8 cellular contexts compared by ENCODE assay signal in genomic region chrX:54640103-54640428, GRCh38.
A peak's percentile ranks its signal among the peaks of the same experiment; 100 is the strongest.
DNase-seq lines count a peak whose midpoint lies in the region; ATAC-seq and TF ChIP-seq lines count a peak whose summit lies in the region.

No MANE protein-coding gene starts in this region.

- no peaks in the 10 kb centered on the region for H3K79me2 ChIP-seq in fibroblast of lung (ENCODE audit: control insufficient read depth, insufficient read depth, low read length)

- H2AFZ ChIP-seq in fibroblast of lung (ENCODE audit: low read length): peak overlapping the region; percentile 62

- DNase-seq in GM12864 (ENCODE audit: low read depth) (no peak), SK-N-MC (ENCODE audit: low read depth, low spot score) (no peak), fibroblast of lung (ENCODE audit: low read depth in 2 of 2) (no peak), retinal pigment epithelial cell (ENCODE audit: low read depth) (no peak), SIG-M5 (lab: John Stamatoyannopoulos, UW) (no peak), NCI-H2196 treated with DMSO at 0.1 percent for 48 hours (lab: John Stamatoyannopoulos, UW; ENCODE audit: unreplicated experiment) (no peak)

- no peaks in the 10 kb centered on the region for H4K20me1 ChIP-seq in fibroblast of lung (ENCODE audit: control insufficient read depth, extremely low read depth, insufficient read depth, low read length)

- H3K4me1 ChIP-seq in fibroblast of lung (ENCODE audit: control insufficient read depth, extremely low read depth, insufficient read depth, low read length): no peaks in the 10 kb centered on the region

- TF ChIP-seq CTCF in GM12864 (IDR thresholded peaks at IDR 0.05; ENCODE audit: low read depth, low read length, missing control alignments) (no peak), fibroblast of lung (conservative IDR thresholded peaks at IDR 0.05 in 1 of 2, IDR thresholded peaks at IDR 0.05 in 1 of 2; ENCODE audit: low read depth in 1 of 2, low read length in 2 of 2) (no peak), retinal pigment epithelial cell (conservative IDR thresholded peaks at IDR 0.05; ENCODE audit: low read depth, low read length) (no peak)

- no peaks in the 10 kb centered on the region for H3K27me3 ChIP-seq in fibroblast of lung (ENCODE audit: control insufficient read depth, insufficient read depth, low read length)

- peak overlapping the region; percentile 55 for H3K4me3 ChIP-seq in GM12864 (ENCODE audit: low read depth, low read length)
- peak overlapping the region; percentile 85 for H3K4me3 ChIP-seq in SK-N-MC
- H3K4me3 ChIP-seq in fibroblast of lung (replicated peaks in 1 of 4; ENCODE audit: control extremely low read depth in 1 of 4, insufficient read depth in 1 of 4, low read depth in 3 of 4, low read length in 4 of 4): peak overlapping the region in 3 of 4 experiments; percentile 10 to 42 (median 31)
- peak overlapping the region; percentile 65 for H3K4me3 ChIP-seq in retinal pigment epithelial cell (ENCODE audit: low read length)

- H3K9me3 ChIP-seq in SK-N-MC (ENCODE audit: low read depth, low read length) (no peaks in the 10 kb centered on the region), fibroblast of lung (ENCODE audit: control insufficient read depth, insufficient read depth, low read depth, low read length) (no peaks in the 10 kb centered on the region)

- H3K36me3 ChIP-seq in SK-N-MC (ENCODE audit: insufficient read depth, low read length) (no peaks in the 10 kb centered on the region), fibroblast of lung (ENCODE audit: control insufficient read depth, insufficient read depth, low read length) (no peaks in the 10 kb centered on the region)

- peak overlapping the region; percentile 44 for H3K4me2 ChIP-seq in fibroblast of lung (ENCODE audit: extremely low read depth, insufficient read depth, low read length)

- H3K27ac ChIP-seq in SK-N-MC (peak overlapping the region; percentile 98), fibroblast of lung (ENCODE audit: insufficient read depth, low read length) (peak overlapping the region; percentile 50)

- H3K9ac ChIP-seq in SK-N-MC (ENCODE audit: insufficient read length) (peak overlapping the region; percentile 94), fibroblast of lung (ENCODE audit: insufficient read depth, low read length) (no peak overlapping the region)

- ATAC-seq in GM21515 (IDR thresholded peaks at IDR 0.05; ENCODE audit: unreplicated experiment): no peak
- no peak for ATAC-seq in GM18907 (IDR thresholded peaks at IDR 0.05; ENCODE audit: unreplicated experiment)

Comparison
In these comparisons a context has a peak if more than half of its experiments do, and no peak if none do; other contexts are left out.
1. H3K4me3 ChIP-seq: peak in every context shown above with its lines; median percentile 85 in SK-N-MC; 65 in retinal pigment epithelial cell; 55 in GM12864; 31 in fibroblast of lung.